ENCODE assay signal across 8 cellular contexts in genomic region chr11:19714093-19714386, GRCh38. TPM values are rescaled to one million over a fixed set of nuclear protein-coding genes. Genes with fewer than 3 reads are reported as not detected.
DNase-seq lines count a peak whose midpoint lies in the region; ATAC-seq and TF ChIP-seq lines count a peak whose summit lies in the region.

No MANE protein-coding gene starts in this region.

- TF ChIP-seq CTCF in fibroblast of pulmonary artery (IDR thresholded peaks at IDR 0.05; ENCODE audit: low read length, missing control alignments) (no peak), gastrocnemius medialis (IDR thresholded peaks at IDR 0.05 in 4 of 5, conservative IDR thresholded peaks at IDR 0.05 in 1 of 5) (no peak)

- in situ Hi-C loops in gastrocnemius medialis (cut with MboI; ENCODE audit: low sequenced_read_pairs in 4 of 4) = no loop called here

- no peaks in the 10 kb centered on the region for H3K36me3 ChIP-seq in gastrocnemius medialis

- peak; percentile 41 for DNase-seq in EH (ENCODE audit: low read depth)
- peak; percentile 40 for DNase-seq in SK-N-DZ (ENCODE audit: low spot score)
- DNase-seq in fibroblast of pulmonary artery (ENCODE audit: low read depth) = no peak
- no peak for DNase-seq in gastrocnemius medialis
- no peak for DNase-seq in activated CD4-positive, alpha-beta T cell treated with anti-CD3 and anti-CD28 coated beads for 1 hour

- peaks cover 19 to 28% (median 22%) of the 10 kb centered on the region in 3 donors for H3K27me3 ChIP-seq in gastrocnemius medialis

- H3K27ac ChIP-seq in gastrocnemius medialis = peak overlapping the region in 3 of 4 donors; percentile 37 to 64 (median 53)

- ATAC-seq in gastrocnemius medialis (no peak), GM21390 (IDR thresholded peaks at IDR 0.05; ENCODE audit: unreplicated experiment) (no peak), HG02798 (IDR thresholded peaks at IDR 0.05; ENCODE audit: poor library complexity, unreplicated experiment) (no peak)
- ATAC-seq in activated CD4-positive, CD25-positive, alpha-beta regulatory T cell treated with anti-CD3 and anti-CD28 coated beads, Interleukin-2, amount 50 U/mL, for 24 hours = no peak

- intact Hi-C loops in gastrocnemius medialis (cut with DNase I; ENCODE audit: low total_unique reads) = loop anchor here (5.0 to 10.0 kb wide), 3 partner anchors 37 to 1319 kb away; partner anchors contain the start of gene LDHA

- no peak for TF ChIP-seq POLR2A in gastrocnemius medialis (IDR thresholded peaks at IDR 0.05)

- H3K4me3 ChIP-seq in fibroblast of pulmonary artery (replicated peaks; ENCODE audit: low read depth, low read length) = peak overlapping the region; percentile 79
- peak overlapping the region; percentile 55 to 92 (median 68) for H3K4me3 ChIP-seq in gastrocnemius medialis

- peaks cover 12 to 25% of the 10 kb centered on the region in 2 donors for H3K4me1 ChIP-seq in gastrocnemius medialis

- no peaks in the 10 kb centered on the region for H3K9me3 ChIP-seq in gastrocnemius medialis

RNA-seq across cellular contexts. Expression of gene NAV2, which starts 1.4 kb away (rescaled TPM):
- polyA plus RNA-seq in SK-N-DZ (2014; cell fraction: cytosol; rRNA removed) = 2.7 and 2.8 TPM in 2 replicates
- 2.4 and 7.6 TPM in 2 replicates for polyA plus RNA-seq in SK-N-DZ (2014; cell fraction: nucleus; rRNA removed)
- 1 to 10 TPM; 3.2 to 7.7 (median 5.5) TPM for total RNA-seq in gastrocnemius medialis

Comparison
In these comparisons a context has a peak if more than half of its experiments do, and no peak if none do; other contexts are left out.
1. DNase-seq: peak in EH (single experiment) and SK-N-DZ (single experiment); none in fibroblast of pulmonary artery (single experiment), gastrocnemius medialis (0 of 2) and activated CD4-positive, alpha-beta T cell treated with anti-CD3 and anti-CD28 coated beads for 1 hour (single experiment).